In the genomic region with DNA sequence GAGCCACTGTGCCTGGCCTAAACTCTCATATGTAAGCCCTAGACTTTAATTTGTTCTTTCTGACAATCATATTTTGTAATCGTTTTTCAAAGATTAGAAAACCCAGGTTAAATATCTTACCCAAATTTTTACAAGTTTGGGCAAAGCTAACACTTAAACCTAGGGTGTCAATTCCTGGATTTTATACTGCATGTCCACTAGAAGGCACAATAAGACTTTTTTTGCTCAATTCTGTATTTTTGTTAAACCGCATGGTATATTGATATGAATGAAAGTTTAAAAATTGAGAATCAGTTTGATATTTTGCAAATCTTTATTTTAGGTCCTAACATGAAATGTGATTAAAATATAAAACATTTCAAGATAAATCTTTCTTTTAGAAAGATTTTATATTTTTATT, we compare ENCODE assay signal across 10 cellular contexts. TPM values are rescaled to one million over a fixed set of nuclear protein-coding genes. Genes with fewer than 3 reads are reported as not detected.
DNase-seq lines count a peak whose midpoint lies in the region; ATAC-seq, FAIRE-seq and TF ChIP-seq lines count a peak whose summit lies in the region.
"Had no signal": no experiment of that assay in that cellular context is flagged by ENCODE, and none has a peak within 500 bp of the region (broad histone marks: within the 10 kb centered on the region; RNA-seq: fewer than 3 reads in every experiment).

No MANE protein-coding gene starts in this region.

- no peak overlapping the region for H3K4me3 Mint-ChIP-seq in endothelial cell (ENCODE audit: unreplicated experiment)

- no peaks in the 10 kb centered on the region for H3K4me1 ChIP-seq in RWPE2 (ENCODE audit: insufficient read depth, poor library complexity, severe bottlenecking)

- H3K9me3 ChIP-seq in RWPE2 (ENCODE audit: severe bottlenecking), result no peaks in the 10 kb centered on the region

- H3K27ac ChIP-seq in RWPE2 (ENCODE audit: poor library complexity, severe bottlenecking), result no peak overlapping the region

- H3K36me3 ChIP-seq in RWPE2 (ENCODE audit: low read depth), result peaks cover 64% of the 10 kb centered on the region

- peak; percentile 40 for TF ChIP-seq CTCF in RWPE2 (IDR thresholded peaks at IDR 0.05; ENCODE audit: poor library complexity, severe bottlenecking)
- peak; percentile 24 for TF ChIP-seq CTCF in foreskin fibroblast (IDR thresholded peaks at IDR 0.05; ENCODE audit: low read depth, low read length)
- TF ChIP-seq CTCF in endothelial cell (IDR thresholded peaks at IDR 0.05; ENCODE audit: unreplicated experiment), result no peak

- ATAC-seq in RWPE2 (ENCODE audit: low read depth), result no peak
- ATAC-seq in activated naive CD4-positive, alpha-beta T cell treated with anti-CD3 and anti-CD28 coated beads, Interleukin-2, amount 50 U/mL, for 72 hours, result no peak

- H3K4me1 Mint-ChIP-seq in endothelial cell (ENCODE audit: unreplicated experiment), result no peaks in the 10 kb centered on the region

- H3K36me3 Mint-ChIP-seq in activated naive CD4-positive, alpha-beta T cell treated with anti-CD3 and anti-CD28 coated beads, Interleukin-2, amount 50 U/mL, for 72 hours, result peaks cover 0 to 5% of the 10 kb centered on the region in 2 donors
- peaks cover 18% of the 10 kb centered on the region for H3K36me3 Mint-ChIP-seq in endothelial cell (ENCODE audit: low read depth, unreplicated experiment)

- H3K4me3 ChIP-seq in RWPE2 (ENCODE audit: severe bottlenecking) (no peak overlapping the region), foreskin fibroblast (ENCODE audit: low read depth in 1 of 2, low read length in 2 of 2) (no peak overlapping the region)

- no peaks in the 10 kb centered on the region for H3K27me3 ChIP-seq in RWPE2 (ENCODE audit: insufficient read depth, poor library complexity, severe bottlenecking)

- no peaks in the 10 kb centered on the region for H3K9me3 Mint-ChIP-seq in activated naive CD4-positive, alpha-beta T cell treated with anti-CD3 and anti-CD28 coated beads, Interleukin-2, amount 50 U/mL, for 72 hours
- H3K9me3 Mint-ChIP-seq in endothelial cell (ENCODE audit: unreplicated experiment), result no peaks in the 10 kb centered on the region
- H3K9me3 Mint-ChIP-seq: activated T-helper 2 cell treated with anti-CD3 and anti-CD28 coated beads, Interferon-gamma antibody, Interleukin-2, Interleukin-4, amounts not matched to agents 10 μg/mL and 5 μg/mL and 100 μg/mL, durations not matched to agents 14 hours and 24 hours and 36 hours had no signal

- peaks cover 2% of the 10 kb centered on the region for H3K27me3 Mint-ChIP-seq in endothelial cell (ENCODE audit: unreplicated experiment)

- DNase-seq in AG08395 (ENCODE audit: low spot score) (peak; percentile 10), HTR-8/SVneo (ENCODE audit: insufficient read length, low spot score) (peak; percentile 41), RWPE2 (ENCODE audit: low spot score) (no peak), foreskin fibroblast (peak in 1 of 2 donors; percentile 32), endothelial cell (ENCODE audit: low spot score) (no peak), urothelium cell line (ENCODE audit: low spot score) (no peak)
- DNase-seq in activated naive CD4-positive, alpha-beta T cell treated with anti-CD3 and anti-CD28 coated beads, Interleukin-2, amount 50 U/mL, for 72 hours (ENCODE audit: low spot score in 2 of 2), result no peak
- no peak for DNase-seq in activated naive CD4-positive, alpha-beta T cell treated with anti-CD3 and anti-CD28 coated beads, Interleukin-2, amount 50 U/mL, for 16 hours
- DNase-seq: DMS153 had no signal

- no peak overlapping the region for H3K27ac Mint-ChIP-seq in activated naive CD4-positive, alpha-beta T cell treated with anti-CD3 and anti-CD28 coated beads, Interleukin-2, amount 50 U/mL, for 72 hours
- no peak overlapping the region for H3K27ac Mint-ChIP-seq in endothelial cell (ENCODE audit: unreplicated experiment)
- H3K27ac Mint-ChIP-seq: activated T-helper 2 cell treated with anti-CD3 and anti-CD28 coated beads, Interferon-gamma antibody, Interleukin-2, Interleukin-4, amounts not matched to agents 10 μg/mL and 5 μg/mL and 100 μg/mL, durations not matched to agents 14 hours and 24 hours and 36 hours had no signal

- FAIRE-seq in HTR-8/SVneo (lab: Jason Lieb, UNC), result no peak
- FAIRE-seq in urothelium cell line (lab: Jason Lieb, UNC), result no peak

RNA-seq across cellular contexts. Expression of gene DYNC2I1, which starts 29.3 kb away (rescaled TPM):
- total RNA-seq in activated naive CD4-positive, alpha-beta T cell treated with anti-CD3 and anti-CD28 coated beads, Interleukin-2, amount 50 U/mL, for 72 hours, result 10 to 100 TPM; 12.0 to 16.9 TPM
- total RNA-seq in endothelial cell (ENCODE audit: unreplicated experiment), result 25.9 TPM

RNA-seq across cellular contexts. Expression of gene ESYT2, which starts 56.3 kb away (rescaled TPM):
- total RNA-seq in activated naive CD4-positive, alpha-beta T cell treated with anti-CD3 and anti-CD28 coated beads, Interleukin-2, amount 50 U/mL, for 72 hours, result 10 to 100 TPM; 54.4 to 73.3 TPM
- total RNA-seq in endothelial cell (ENCODE audit: unreplicated experiment), result 31.8 TPM

Comparison
In these comparisons a context has a peak if more than half of its experiments do, and no peak if none do; other contexts are left out.
1. DNase-seq: peak in AG08395 (single experiment) and HTR-8/SVneo (single experiment); none in RWPE2 (single experiment), activated naive CD4-positive, alpha-beta T cell treated with anti-CD3 and anti-CD28 coated beads, Interleukin-2, amount 50 U/mL, for 72 hours (0 of 2), endothelial cell (single experiment), activated naive CD4-positive, alpha-beta T cell treated with anti-CD3 and anti-CD28 coated beads, Interleukin-2, amount 50 U/mL, for 16 hours (single experiment) and urothelium cell line (single experiment).